In the genomic region with DNA sequence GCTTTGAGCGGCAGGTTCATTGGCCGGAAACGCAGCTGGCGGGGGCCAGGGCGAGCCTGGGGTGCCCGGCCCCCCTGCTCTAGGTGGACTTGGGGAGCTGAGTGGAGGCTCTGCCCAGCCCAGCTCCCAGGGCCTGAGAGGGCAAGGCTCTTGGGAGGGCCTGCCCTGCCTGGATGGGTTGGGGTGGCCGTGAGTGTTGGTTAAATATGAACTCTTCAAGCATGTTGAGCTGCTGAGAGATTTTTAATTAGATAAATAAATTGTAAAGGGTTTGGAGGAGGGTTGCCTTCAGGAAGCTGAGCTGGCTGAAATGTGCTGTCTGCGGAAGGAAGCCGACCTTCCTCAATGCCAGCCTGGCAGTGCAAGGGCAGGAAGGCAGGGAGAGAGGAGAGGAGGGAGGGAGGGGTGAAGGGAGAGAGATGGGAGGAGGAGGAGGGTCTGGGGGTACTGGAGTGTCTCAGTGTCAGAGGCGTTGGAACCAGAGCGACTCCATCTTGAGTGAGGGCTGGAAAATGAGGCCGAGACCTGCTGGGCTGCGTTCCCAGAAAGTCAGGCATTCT, we compare ENCODE assay signal across 8 cellular contexts. TPM values are rescaled to one million over a fixed set of nuclear protein-coding genes. Genes with fewer than 3 reads are reported as not detected.
DNase-seq lines count a peak whose midpoint lies in the region; ATAC-seq and TF ChIP-seq lines count a peak whose summit lies in the region.

No MANE protein-coding gene starts in this region.

- in situ Hi-C loops in G401 (cut with HindIII; ENCODE audit: low sequenced_read_pairs): no loop called here

- POLR2A ChIA-PET in HEK293 (lab: Yijun Ruan, JAX): interaction anchor here (0.9 to 1.9 kb wide), 6 partner anchors 11 to 41 kb away, joined by 3 to 20 read pairs (median 3); a partner anchor contains a TSS

- H3K27me3 Mint-ChIP-seq in activated naive CD8-positive, alpha-beta T cell treated with anti-CD3 and anti-CD28 coated beads for 36 hours: peaks cover 34% of the 10 kb centered on the region
- peaks cover 3 to 20% (median 5%) of the 10 kb centered on the region in 3 donors for H3K27me3 Mint-ChIP-seq in immature natural killer cell (ENCODE audit: low read depth in 3 of 3)
- peaks cover 38 to 51% of the 10 kb centered on the region in 2 donors for H3K27me3 Mint-ChIP-seq in stimulated activated naive B cell treated with anti-CD40 and anti-IgM and Interleukin-4, amounts not matched to agents 10 μg/mL and 1 μg/mL and 100 μg/mL, for 72 hours

- DNase-seq in activated naive CD8-positive, alpha-beta T cell treated with anti-CD3 and anti-CD28 coated beads for 36 hours: no peak
- DNase-seq in immature natural killer cell (no peak), G401 (ENCODE audit: low spot score) (no peak)
- DNase-seq in stimulated activated naive B cell treated with anti-CD40 and anti-IgM and Interleukin-4, amounts not matched to agents 10 μg/mL and 1 μg/mL and 100 μg/mL, for 72 hours: no peak
- DNase-seq in effector CD8-positive, alpha-beta T cell (lab: John Stamatoyannopoulos, UW): no peak

- H3K27ac ChIP-seq in HEK293 (ENCODE audit: extremely low read depth, low read depth, low read length): peak overlapping the region; percentile 73; the same call in 1 of the 2 replicates

- no peak for TF ChIP-seq CTCF in HEK293 (tag by site-specific recombination; IDR thresholded peaks at IDR 0.05)

- ATAC-seq in stimulated activated naive B cell treated with anti-CD40 and anti-IgM and Interleukin-4, amounts not matched to agents 10 μg/mL and 1 μg/mL and 100 μg/mL, for 72 hours (replicated peaks): peak in 1 of 2 donors; percentile 46
- no peak for ATAC-seq in HG02973 (IDR thresholded peaks at IDR 0.05; ENCODE audit: unreplicated experiment)
- no peak for ATAC-seq in GM19395 (IDR thresholded peaks at IDR 0.05; ENCODE audit: unreplicated experiment)

- no peaks in the 10 kb centered on the region for H3K9me3 Mint-ChIP-seq in activated naive CD8-positive, alpha-beta T cell treated with anti-CD3 and anti-CD28 coated beads for 36 hours
- no peaks in the 10 kb centered on the region for H3K9me3 Mint-ChIP-seq in immature natural killer cell
- no peaks in the 10 kb centered on the region for H3K9me3 Mint-ChIP-seq in stimulated activated naive B cell treated with anti-CD40 and anti-IgM and Interleukin-4, amounts not matched to agents 10 μg/mL and 1 μg/mL and 100 μg/mL, for 72 hours

- peaks cover 13% of the 10 kb centered on the region for H3K4me1 ChIP-seq in HEK293 (ENCODE audit: control insufficient read depth, insufficient read depth, low read length)

- CTCF ChIA-PET in HEK293 (lab: Yijun Ruan, JAX): interaction anchor here (0.7 to 0.8 kb wide), 2 partner anchors 37 to 74 kb away, joined by 3 to 4 read pairs; no protein-coding TSS in a partner anchor

- H3K4me3 Mint-ChIP-seq in activated naive CD8-positive, alpha-beta T cell treated with anti-CD3 and anti-CD28 coated beads for 36 hours: peak overlapping the region; percentile 68
- peak overlapping the region in 3 of 5 donors; percentile 9 to 65 (median 64) for H3K4me3 Mint-ChIP-seq in immature natural killer cell
- H3K4me3 Mint-ChIP-seq in stimulated activated naive B cell treated with anti-CD40 and anti-IgM and Interleukin-4, amounts not matched to agents 10 μg/mL and 1 μg/mL and 100 μg/mL, for 72 hours: peak overlapping the region; percentile 70 to 83

- H3K36me3 Mint-ChIP-seq in activated naive CD8-positive, alpha-beta T cell treated with anti-CD3 and anti-CD28 coated beads for 36 hours: no peaks in the 10 kb centered on the region
- H3K36me3 Mint-ChIP-seq in immature natural killer cell: no peaks in the 10 kb centered on the region
- H3K36me3 Mint-ChIP-seq in stimulated activated naive B cell treated with anti-CD40 and anti-IgM and Interleukin-4, amounts not matched to agents 10 μg/mL and 1 μg/mL and 100 μg/mL, for 72 hours: no peaks in the 10 kb centered on the region

- no peaks in the 10 kb centered on the region for H3K9me3 ChIP-seq in HEK293 (ENCODE audit: control insufficient read depth, insufficient read depth, low read depth, low read length)

- no peaks in the 10 kb centered on the region for H3K36me3 ChIP-seq in HEK293 (ENCODE audit: control insufficient read depth in 2 of 2, insufficient read depth in 1 of 2, low read length in 2 of 2)

- peaks cover 15% of the 10 kb centered on the region for H3K4me1 Mint-ChIP-seq in activated naive CD8-positive, alpha-beta T cell treated with anti-CD3 and anti-CD28 coated beads for 36 hours
- peaks cover 9 to 10% of the 10 kb centered on the region in 2 donors for H3K4me1 Mint-ChIP-seq in immature natural killer cell
- peaks cover 21 to 22% of the 10 kb centered on the region in 2 donors for H3K4me1 Mint-ChIP-seq in stimulated activated naive B cell treated with anti-CD40 and anti-IgM and Interleukin-4, amounts not matched to agents 10 μg/mL and 1 μg/mL and 100 μg/mL, for 72 hours

- H3K4me3 ChIP-seq in HEK293 (ENCODE audit: low read depth, low read length): no peak overlapping the region

- H3K27ac Mint-ChIP-seq in activated naive CD8-positive, alpha-beta T cell treated with anti-CD3 and anti-CD28 coated beads for 36 hours: no peak overlapping the region
- no peak overlapping the region for H3K27ac Mint-ChIP-seq in immature natural killer cell
- H3K27ac Mint-ChIP-seq in stimulated activated naive B cell treated with anti-CD40 and anti-IgM and Interleukin-4, amounts not matched to agents 10 μg/mL and 1 μg/mL and 100 μg/mL, for 72 hours: peak overlapping the region; percentile 45

TF ChIP-seq in HEK293, 187 proteins besides CTCF, POLR2A, EP300 and RAD21:
- TF ChIP-seq, protein P1, sequence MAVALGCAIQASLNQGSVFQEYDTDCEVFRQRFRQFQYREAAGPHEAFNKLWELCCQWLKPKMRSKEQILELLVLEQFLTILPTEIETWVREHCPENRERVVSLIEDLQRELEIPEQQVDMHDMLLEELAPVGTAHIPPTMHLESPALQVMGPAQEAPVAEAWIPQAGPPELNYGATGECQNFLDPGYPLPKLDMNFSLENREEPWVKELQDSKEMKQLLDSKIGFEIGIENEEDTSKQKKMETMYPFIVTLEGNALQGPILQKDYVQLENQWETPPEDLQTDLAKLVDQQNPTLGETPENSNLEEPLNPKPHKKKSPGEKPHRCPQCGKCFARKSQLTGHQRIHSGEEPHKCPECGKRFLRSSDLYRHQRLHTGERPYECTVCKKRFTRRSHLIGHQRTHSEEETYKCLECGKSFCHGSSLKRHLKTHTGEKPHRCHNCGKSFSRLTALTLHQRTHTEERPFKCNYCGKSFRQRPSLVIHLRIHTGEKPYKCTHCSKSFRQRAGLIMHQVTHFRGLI (tag by site-specific recombination; IDR thresholded peaks at IDR 0.05): peak; percentile 7; the same call in 1 of the 2 replicates
- TF ChIP-seq ZNF626 (tag by site-specific recombination; IDR thresholded peaks at IDR 0.05): no peak
- TF ChIP-seq KLF7 (tag by site-specific recombination; IDR thresholded peaks at IDR 0.05; ENCODE audit: borderline replicate concordance): no peak
- no peak for TF ChIP-seq SP7 (tag by site-specific recombination; IDR thresholded peaks at IDR 0.05)
- 0 out of 2 replicates have a peak, but pooled peaks have one; percentile 7 for TF ChIP-seq ZNF335 (tag by site-specific recombination; conservative IDR thresholded peaks at IDR 0.05)

RNA-seq across cellular contexts. Expression of a gene that starts 39.4 kb away (rescaled TPM):
- total RNA-seq in activated naive CD8-positive, alpha-beta T cell treated with anti-CD3 and anti-CD28 coated beads for 36 hours: 1 to 10 TPM; 1.0 to 1.7 TPM
- not detected for polyA plus RNA-seq in immature natural killer cell
- 0.49 and 0.58 TPM in 2 replicates for total RNA-seq in G401 (2014; rRNA removed; shearing (Covaris generic))
